Comparison of ENCODE assay signal across 14 cellular contexts in genomic region chr4:13329963-13330362, GRCh38.
A peak's percentile ranks its signal among the peaks of the same experiment; 100 is the strongest.
DNase-seq lines count a peak whose midpoint lies in the region; ATAC-seq lines count a peak whose summit lies in the region.
"Had no signal": no experiment of that assay in that cellular context is flagged by ENCODE, and none has a peak within 500 bp of the region (broad histone marks: within the 10 kb centered on the region; RNA-seq: fewer than 3 reads in every experiment).

No MANE protein-coding gene starts in this region.

- H3K9me3 Mint-ChIP-seq in stimulated activated naive CD8-positive, alpha-beta T cell treated with anti-CD3 and anti-CD28 coated beads, Interleukin-15, amount 100 ng/mL, for 72 hours = peaks cover 0 to 6% of the 10 kb centered on the region in 2 donors
- H3K9me3 Mint-ChIP-seq: memory B cell; T-helper 2 cell treated with Interferon-gamma antibody and Interleukin-4, amounts not matched to agents 5 μg/mL and 100 μg/mL, for 36 hours had no signal

- DNase-seq in stimulated activated naive CD8-positive, alpha-beta T cell treated with anti-CD3 and anti-CD28 coated beads, Interleukin-15, amount 100 ng/mL, for 72 hours = no peak
- DNase-seq in stimulated activated naive CD8-positive, alpha-beta T cell treated with anti-CD3 and anti-CD28 coated beads, Interleukin-15, Interleukin-2, amounts not matched to agents 100 U/mL and 50 U/mL, for 24 hours = no peak
- DNase-seq in NCI-H748 treated with DMSO at 0.1 percent for 48 hours (lab: John Stamatoyannopoulos, UW) (peak; percentile 15), epithelial cell of prostate (ENCODE audit: low read depth, low spot score) (no peak), superior temporal gyrus (ENCODE audit: extremely low spot score) (peak; percentile 33), SKM-1 (lab: John Stamatoyannopoulos, UW; ENCODE audit: unreplicated experiment) (no peak)
- no peak for DNase-seq in activated CD4-positive, alpha-beta T cell treated with anti-CD3 and anti-CD28 coated beads for 4 hours
- DNase-seq: heart right ventricle, OCI-M1, uterus had no signal

- no peak overlapping the region for H3K4me3 Mint-ChIP-seq in stimulated activated naive CD8-positive, alpha-beta T cell treated with anti-CD3 and anti-CD28 coated beads, Interleukin-15, amount 100 ng/mL, for 72 hours
- H3K4me3 Mint-ChIP-seq: activated naive CD8-positive, alpha-beta T cell; memory B cell; T-helper 2 cell treated with Interferon-gamma antibody and Interleukin-4, amounts not matched to agents 5 μg/mL and 100 μg/mL, for 36 hours had no signal

- peak; percentile 60 for ATAC-seq in stimulated activated naive CD8-positive, alpha-beta T cell treated with anti-CD3 and anti-CD28 coated beads, Interleukin-15, amount 100 ng/mL, for 72 hours
- no peak for ATAC-seq in stimulated activated naive CD8-positive, alpha-beta T cell treated with anti-CD3 and anti-CD28 coated beads, Interleukin-15, Interleukin-2, amounts not matched to agents 100 U/mL and 50 U/mL, for 24 hours
- no peak for ATAC-seq in HG03432 (IDR thresholded peaks at IDR 0.05; ENCODE audit: unreplicated experiment)
- ATAC-seq: heart right ventricle had no signal

- H3K27ac Mint-ChIP-seq in stimulated activated naive CD8-positive, alpha-beta T cell treated with anti-CD3 and anti-CD28 coated beads, Interleukin-15, amount 100 ng/mL, for 72 hours = no peak overlapping the region
- H3K27ac Mint-ChIP-seq: activated naive CD8-positive, alpha-beta T cell; memory B cell; T-helper 2 cell treated with Interferon-gamma antibody and Interleukin-4, amounts not matched to agents 5 μg/mL and 100 μg/mL, for 36 hours had no signal

- no peaks in the 10 kb centered on the region for H3K27me3 Mint-ChIP-seq in stimulated activated naive CD8-positive, alpha-beta T cell treated with anti-CD3 and anti-CD28 coated beads, Interleukin-15, amount 100 ng/mL, for 72 hours
- H3K27me3 Mint-ChIP-seq: activated naive CD8-positive, alpha-beta T cell; memory B cell had no signal

- H3K27ac ChIP-seq in epithelial cell of prostate = peak overlapping the region; percentile 49
- H3K27ac ChIP-seq: heart right ventricle, uterus had no signal

- H3K4me1 Mint-ChIP-seq in stimulated activated naive CD8-positive, alpha-beta T cell treated with anti-CD3 and anti-CD28 coated beads, Interleukin-15, amount 100 ng/mL, for 72 hours = no peaks in the 10 kb centered on the region
- H3K4me1 Mint-ChIP-seq: memory B cell had no signal

Comparison
In these comparisons a context has a peak if more than half of its experiments do, and no peak if none do; other contexts are left out.
1. DNase-seq: peak in NCI-H748 treated with DMSO at 0.1 percent for 48 hours (single experiment) and superior temporal gyrus (single experiment); none in stimulated activated naive CD8-positive, alpha-beta T cell treated with anti-CD3 and anti-CD28 coated beads, Interleukin-15, amount 100 ng/mL, for 72 hours (0 of 2), stimulated activated naive CD8-positive, alpha-beta T cell treated with anti-CD3 and anti-CD28 coated beads, Interleukin-15, Interleukin-2, amounts not matched to agents 100 U/mL and 50 U/mL, for 24 hours (single experiment), epithelial cell of prostate (single experiment), activated CD4-positive, alpha-beta T cell treated with anti-CD3 and anti-CD28 coated beads for 4 hours (0 of 2) and SKM-1 (single experiment).